10 cellular contexts compared by ENCODE assay signal in genomic region chr4:6689506-6689960, GRCh38. TPM values are rescaled to one million over a fixed set of nuclear protein-coding genes. Genes with fewer than 3 reads are reported as not detected.
DNase-seq lines count a peak whose midpoint lies in the region; ATAC-seq, FAIRE-seq and TF ChIP-seq lines count a peak whose summit lies in the region.
"Had no signal": no experiment of that assay in that cellular context is flagged by ENCODE, and none has a peak within 500 bp of the region (broad histone marks: within the 10 kb centered on the region; RNA-seq: fewer than 3 reads in every experiment).

No MANE protein-coding gene starts in this region.

- H3K4me3 Mint-ChIP-seq in GM23338 (no peak overlapping the region), T-cell (peak overlapping the region; percentile 73 to 90 (median 79))
- H3K4me3 Mint-ChIP-seq: memory B cell had no signal

- H3K36me3 ChIP-seq in GM23338 (ENCODE audit: insufficient read depth) (no peaks in the 10 kb centered on the region), small intestine (ENCODE audit: control insufficient read depth in 2 of 2, insufficient read depth in 2 of 2, low read length in 2 of 2) (no peaks in the 10 kb centered on the region)

- peaks cover 3% of the 10 kb centered on the region; the same call in 1 of the 2 replicates for H3K4me1 ChIP-seq in GM23338 (ENCODE audit: insufficient read depth)
- peaks cover 11% of the 10 kb centered on the region for H3K4me1 ChIP-seq in foreskin keratinocyte
- H3K4me1 ChIP-seq in small intestine (ENCODE audit: control insufficient read depth in 2 of 2, insufficient read depth in 1 of 2, low read depth in 1 of 2, low read length in 1 of 2): peaks cover 0 to 3% of the 10 kb centered on the region in 2 donors

- DNase-seq in GM23338 (ENCODE audit: low spot score): no peak
- DNase-seq in T-cell: no peak
- DNase-seq in foreskin keratinocyte: no peak
- peak; percentile 24 for DNase-seq in small intestine
- no peak for DNase-seq in Right ventricle myocardium inferior (ENCODE audit: missing footprints)
- DNase-seq in NCI-H446 (lab: John Stamatoyannopoulos, UW): no peak
- DNase-seq in GM13977 (ENCODE audit: low spot score): no peak

- H3K4me1 Mint-ChIP-seq in GM23338: peaks cover 31% of the 10 kb centered on the region
- H3K4me1 Mint-ChIP-seq in T-cell: peaks cover 59 to 85% (median 81%) of the 10 kb centered on the region in 3 donors

- no peaks in the 10 kb centered on the region for H4K20me1 ChIP-seq in GM23338 (replicated peaks; ENCODE audit: insufficient read depth)

- intact Hi-C loops in Right ventricle myocardium inferior (cut with DNase I): no loop called here

- H3K27me3 ChIP-seq in GM23338 (ENCODE audit: insufficient read depth) (no peaks in the 10 kb centered on the region), foreskin keratinocyte (no peaks in the 10 kb centered on the region), small intestine (ENCODE audit: control insufficient read depth in 2 of 2, insufficient read depth in 2 of 2, low read length in 2 of 2) (no peaks in the 10 kb centered on the region)

- FAIRE-seq in small intestine (lab: Jason Lieb, UNC): no peak

- no peak overlapping the region for H3K4me2 ChIP-seq in GM23338

- no peak overlapping the region for H3K4me3 ChIP-seq in GM23338
- H3K4me3 ChIP-seq in small intestine (ENCODE audit: low read depth in 1 of 2, low read length in 2 of 2): peak overlapping the region in 1 of 2 donors; percentile 4

- TF ChIP-seq CTCF in GM23338 (conservative IDR thresholded peaks at IDR 0.05; ENCODE audit: low read depth in 2 of 2) (no peak), foreskin keratinocyte (conservative IDR thresholded peaks at IDR 0.05) (no peak), GM13977 (IDR thresholded peaks at IDR 0.05; ENCODE audit: extremely low read depth, insufficient read depth, missing control alignments) (no peak)

- 44 to 70% (median 48%) methylated on average over 15 of the region's 15 CpGs for WGBS in small intestine, 3 donors

- H3K27ac ChIP-seq in GM23338 (ENCODE audit: low read depth) (no peak overlapping the region), foreskin keratinocyte (peak overlapping the region; percentile 33), small intestine (ENCODE audit: low read depth in 1 of 2, low read length in 1 of 2) (peak overlapping the region in 1 of 2 donors; percentile 77)

- H3K79me2 ChIP-seq in GM23338 (replicated peaks; ENCODE audit: insufficient read depth): no peaks in the 10 kb centered on the region

- H3K27ac Mint-ChIP-seq in GM23338 (peak overlapping the region; percentile 44; the same call in 1 of the 2 replicates), T-cell (peak overlapping the region; percentile 99 to 100)
- H3K27ac Mint-ChIP-seq: memory B cell had no signal

- H3K9me3 Mint-ChIP-seq in GM23338 (peaks cover 20% of the 10 kb centered on the region), T-cell (no peaks in the 10 kb centered on the region)
- H3K9me3 Mint-ChIP-seq: memory B cell had no signal

- H3F3A ChIP-seq in GM23338 (replicated peaks; ENCODE audit: low read depth): no peaks in the 10 kb centered on the region

- POLR2A ChIA-PET in T-cell (lab: Charles Lee): interaction anchor here in 1 of 2 donors (0.6 to 1.6 kb wide), 4 partner anchors 15 to 91 kb away, joined by 3 to 10 read pairs (median 4); a partner anchor contains a TSS

- peak overlapping the region; percentile 47 for H2AFZ ChIP-seq in GM23338

- H3K9me3 ChIP-seq in small intestine (ENCODE audit: control insufficient read depth, low read depth): no peaks in the 10 kb centered on the region

- in situ Hi-C loops in GM13977 (cut with MboI; ENCODE audit: low pct_unique_long_range_greater_than_20kb, low sequenced_read_pairs, unreplicated experiment): no loop called here

- H3K9me2 ChIP-seq in GM23338 (ENCODE audit: insufficient read depth): no peaks in the 10 kb centered on the region

- H3K36me3 Mint-ChIP-seq in GM23338 (ENCODE audit: low read depth) (peaks cover 15% of the 10 kb centered on the region), T-cell (peaks cover 2% of the 10 kb centered on the region)

- CTCF ChIA-PET in T-cell (lab: Charles Lee): interaction anchor here in 1 of 2 donors (1.2 to 4.0 kb wide), 5 partner anchors 14 to 94 kb away, joined by 4 to 52 read pairs (median 5); partner anchors contain the start of gene BLOC1S4

- ATAC-seq in GM23338: peak; percentile 9
- peak in 3 of 4 experiments; percentile 2 to 9 (median 4) for ATAC-seq in T-cell (replicated peaks in 1 of 4)
- ATAC-seq in foreskin keratinocyte: no peak
- no peak for ATAC-seq in Right ventricle myocardium inferior
- ATAC-seq in GM19467 (IDR thresholded peaks at IDR 0.05; ENCODE audit: unreplicated experiment): no peak

- peaks cover 18% of the 10 kb centered on the region for H3K27me3 Mint-ChIP-seq in GM23338 (ENCODE audit: insufficient read depth, low read depth, poor library complexity)
- no peaks in the 10 kb centered on the region for H3K27me3 Mint-ChIP-seq in T-cell

TF ChIP-seq in GM23338, 12 proteins besides CTCF, POLR2A, EP300 and RAD21 (continues in another document):
- TF ChIP-seq POLR2AphosphoS5 (IDR thresholded peaks at IDR 0.05; ENCODE audit: low read depth): no peak
- TF ChIP-seq EZH2 (IDR thresholded peaks at IDR 0.05; ENCODE audit: low read depth, unreplicated experiment): no peak
- TF ChIP-seq CREB1 (CRISPR knock-in tag; IDR thresholded peaks at IDR 0.05; ENCODE audit: low read depth): no peak
- TF ChIP-seq ZNF331 (CRISPR knock-in tag; IDR thresholded peaks at IDR 0.05; ENCODE audit: low read depth): no peak
- TF ChIP-seq NANOG (IDR thresholded peaks at IDR 0.05; ENCODE audit: borderline replicate concordance): no peak
- no peak for TF ChIP-seq STAT1 (IDR thresholded peaks at IDR 0.05; ENCODE audit: unreplicated experiment)
- TF ChIP-seq ZNF114 (CRISPR knock-in tag; IDR thresholded peaks at IDR 0.05): no peak
- TF ChIP-seq EZH2phosphoT487 (IDR thresholded peaks at IDR 0.05; ENCODE audit: unreplicated experiment): no peak

RNA-seq across cellular contexts. Expression of gene S100P, which starts 4.1 kb away (rescaled TPM):
- 0.43 TPM in 1 of 2 replicates, not detected in the other for total RNA-seq in GM23338 (2014; rRNA removed; shearing (Covaris generic))
- polyA plus RNA-seq in GM23338 (2016; fragmentation: Nextera tagmentation; extraction: Ambion mirVana) (0.32 TPM in 1 of 2 replicates, not detected in the other), foreskin keratinocyte (0.27 TPM in 1 of 2 replicates, not detected in the other), small intestine (10 to 100 TPM; 33.9 to 63.5 (median 48.1) TPM)
- total RNA-seq in T-cell (1 to 10 TPM in 3 of 5 donors, under 1 TPM in 1, not detected in 1; 0.70 to 3.8 (median 1.9) TPM), foreskin keratinocyte (1.1 TPM in 1 of 2 replicates, not detected in the other), Right ventricle myocardium inferior (not detected)
- total RNA-seq: fibroblast of lung had no signal
- polyA plus RNA-seq: fibroblast of lung had no signal

RNA-seq across cellular contexts. Expression of gene MRFAP1L1, which starts 20.1 kb away (rescaled TPM):
- 58.2 and 61.6 TPM in 2 replicates for total RNA-seq in GM23338 (2014; rRNA removed; shearing (Covaris generic))
- polyA plus RNA-seq in GM23338 (2016; fragmentation: Nextera tagmentation; extraction: Ambion mirVana) (63.4 and 73.8 TPM in 2 replicates), foreskin keratinocyte (45.3 and 49.5 TPM in 2 replicates), small intestine (10 to 100 TPM; 36.0 to 48.0 (median 42.4) TPM)
- total RNA-seq in T-cell (100 to 1,000 TPM in 3 of 5 donors, 10 to 100 TPM in 2; 28.8 to 121 (median 112) TPM), foreskin keratinocyte (48.2 and 53.9 TPM in 2 replicates), Right ventricle myocardium inferior (41.7 TPM)

RNA-seq across cellular contexts. Expression of gene BLOC1S4, which starts 26.4 kb away (rescaled TPM):
- 33.7 and 35.2 TPM in 2 replicates for total RNA-seq in GM23338 (2014; rRNA removed; shearing (Covaris generic))
- polyA plus RNA-seq in GM23338 (2016; fragmentation: Nextera tagmentation; extraction: Ambion mirVana) (23.9 and 26.5 TPM in 2 replicates), foreskin keratinocyte (11.5 and 12.4 TPM in 2 replicates), small intestine (10 to 100 TPM; 13.1 to 19.5 (median 17.2) TPM)
- total RNA-seq in T-cell (10 to 100 TPM; 20.7 to 41.9 (median 36.6) TPM), foreskin keratinocyte (7.8 and 8.5 TPM in 2 replicates), Right ventricle myocardium inferior (6.0 TPM)

RNA-seq across cellular contexts. Expression of gene MRFAP1, which starts 49.0 kb away (rescaled TPM):
- total RNA-seq in GM23338 (2014; rRNA removed; shearing (Covaris generic)): 154 and 168 TPM in 2 replicates
- polyA plus RNA-seq in GM23338 (2016; fragmentation: Nextera tagmentation; extraction: Ambion mirVana): 272 and 288 TPM in 2 replicates
- 100 to 1,000 TPM; 138 to 169 (median 138) TPM for total RNA-seq in T-cell
- total RNA-seq in foreskin keratinocyte: 185 and 228 TPM in 2 replicates
- 305 and 336 TPM in 2 replicates for polyA plus RNA-seq in foreskin keratinocyte
- 100 to 1,000 TPM; 250 to 324 (median 303) TPM for polyA plus RNA-seq in small intestine
- 234 TPM for total RNA-seq in Right ventricle myocardium inferior

Comparison
In these comparisons a context has a peak if more than half of its experiments do, and no peak if none do; other contexts are left out.
1. ATAC-seq: peak in GM23338 (single experiment) and T-cell (3 of 4); none in foreskin keratinocyte (single experiment), Right ventricle myocardium inferior (single experiment) and GM19467 (single experiment).